ENCODE assay signal across 18 cellular contexts in the genomic region with DNA sequence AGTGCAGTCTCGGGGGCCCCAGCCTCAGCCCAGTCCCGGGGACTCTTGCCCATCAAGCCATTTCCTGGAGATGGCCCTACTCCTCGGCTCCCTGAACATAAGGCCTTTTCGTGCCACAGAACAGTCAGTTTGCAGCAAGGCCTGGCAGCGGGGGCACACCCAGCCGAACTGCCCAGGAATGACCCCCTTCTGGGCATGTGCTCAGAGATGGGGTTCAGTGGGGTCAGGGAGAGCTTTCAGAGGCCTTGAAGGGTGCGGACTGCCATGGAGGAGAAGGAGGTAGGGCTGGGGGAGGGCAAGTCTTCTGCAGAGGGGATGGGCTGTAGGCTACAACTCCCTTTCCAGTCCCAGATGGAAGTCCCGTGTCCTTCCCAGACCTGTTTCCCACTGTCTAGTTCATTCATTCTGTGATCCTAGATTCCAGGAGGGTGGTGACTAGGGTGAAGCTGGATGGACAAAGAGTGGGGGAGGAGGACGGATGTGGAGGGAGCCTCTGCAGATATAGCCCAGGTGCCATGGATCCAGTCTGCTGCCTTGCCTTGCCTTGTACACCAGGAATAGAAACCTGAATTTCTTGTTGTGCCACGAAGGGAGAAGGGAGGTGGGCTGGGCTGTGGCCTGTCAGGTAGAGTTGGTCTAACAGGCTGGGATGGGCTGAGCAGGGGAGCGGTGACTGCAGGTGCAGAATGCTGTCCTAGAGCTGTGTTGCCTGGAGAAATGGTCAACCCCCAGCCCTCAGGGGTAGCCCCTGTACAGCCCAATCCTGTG. TPM values are rescaled to one million over a fixed set of nuclear protein-coding genes. Genes with fewer than 3 reads are reported as not detected.
DNase-seq lines count a peak whose midpoint lies in the region; ATAC-seq and TF ChIP-seq lines count a peak whose summit lies in the region.
"Had no signal": no experiment of that assay in that cellular context is flagged by ENCODE, and none has a peak within 500 bp of the region (broad histone marks: within the 10 kb centered on the region; RNA-seq: fewer than 3 reads in every experiment).

No MANE protein-coding gene starts in this region.

- no peak for TF ChIP-seq POLR2A in sigmoid colon (IDR thresholded peaks at IDR 0.05)

- H3K9ac ChIP-seq in PC-3 (ENCODE audit: low read length), result no peak overlapping the region

- no peak overlapping the region for H3K27ac ChIP-seq in PC-3 (ENCODE audit: low read length)
- peak overlapping the region in 1 of 4 donors; percentile 44 for H3K27ac ChIP-seq in sigmoid colon

- no peaks in the 10 kb centered on the region for H3K36me3 ChIP-seq in PC-3 (ENCODE audit: low read depth, low read length)
- H3K36me3 ChIP-seq in sigmoid colon, result peaks cover 0 to 14% (median 0%) of the 10 kb centered on the region in 4 donors
- H3K36me3 ChIP-seq: MG63 had no signal

- CTCF ChIA-PET in PC-3 (lab: Charles Lee), result no interaction called here

- H3K9me3 Mint-ChIP-seq in activated CD4-positive, alpha-beta T cell treated with anti-CD3 and anti-CD28 coated beads, Interleukin-2, amount 10 ng/mL, durations not matched to agents 24 days and 14 days, result no peaks in the 10 kb centered on the region
- H3K9me3 Mint-ChIP-seq: activated naive CD4-positive, alpha-beta T cell treated with anti-CD3 and anti-CD28 coated beads, Interleukin-2, amount 50 U/mL, for 24 hours; brain had no signal

- H3K9me2 ChIP-seq in PC-3 (replicated peaks; ENCODE audit: low read length), result no peaks in the 10 kb centered on the region

- no peaks in the 10 kb centered on the region for H3K27me3 Mint-ChIP-seq in activated CD4-positive, alpha-beta T cell treated with anti-CD3 and anti-CD28 coated beads, Interleukin-2, amount 10 ng/mL, durations not matched to agents 24 days and 14 days
- H3K27me3 Mint-ChIP-seq: activated CD4-positive, alpha-beta T cell treated with anti-CD3 and anti-CD28 coated beads for 36 hours; activated naive CD4-positive, alpha-beta T cell treated with anti-CD3 and anti-CD28 coated beads, Interleukin-2, amount 50 U/mL, for 24 hours; brain had no signal

- no peaks in the 10 kb centered on the region for H3K79me2 ChIP-seq in PC-3 (ENCODE audit: low read length)

- intact Hi-C loops in PC-3 (cut with micrococcal nuclease) (no loop called here), left colon (cut with DNase I, micrococcal nuclease) (loop anchor here in 1 of 2 donors (2.0 kb wide), 1 partner anchor 42 kb away; no protein-coding TSS in a partner anchor), sigmoid colon (cut with DNase I) (no loop called here)
- intact Hi-C loops in activated CD4-positive, alpha-beta T cell treated with anti-CD3 and anti-CD28 coated beads, Interleukin-2, amount 10 ng/mL, durations not matched to agents 24 days and 14 days (cut with micrococcal nuclease), result no loop called here

- no peak for TF ChIP-seq CTCF in PC-3 (conservative IDR thresholded peaks at IDR 0.05; ENCODE audit: low read depth, low read length)
- TF ChIP-seq CTCF in sigmoid colon (IDR thresholded peaks at IDR 0.05), result no peak

- ATAC-seq in PC-3 (no peak), left colon (peak; percentile 40), GM21528 (IDR thresholded peaks at IDR 0.05; ENCODE audit: low FRiP score, unreplicated experiment) (no peak)
- ATAC-seq: activated CD4-positive, alpha-beta T cell treated with anti-CD3 and anti-CD28 coated beads for 36 hours had no signal

- H3K36me3 Mint-ChIP-seq in activated CD4-positive, alpha-beta T cell treated with anti-CD3 and anti-CD28 coated beads, Interleukin-2, amount 10 ng/mL, durations not matched to agents 24 days and 14 days (ENCODE audit: low read depth), result no peaks in the 10 kb centered on the region
- H3K36me3 Mint-ChIP-seq: activated naive CD4-positive, alpha-beta T cell treated with anti-CD3 and anti-CD28 coated beads, Interleukin-2, amount 50 U/mL, for 24 hours had no signal

- H3K9me3 ChIP-seq in PC-3 (ENCODE audit: low read length), result no peaks in the 10 kb centered on the region
- no peaks in the 10 kb centered on the region for H3K9me3 ChIP-seq in sigmoid colon
- H3K9me3 ChIP-seq: MG63 had no signal

- DNase-seq in DMS53 treated with DMSO at 0.1 percent for 48 hours (lab: John Stamatoyannopoulos, UW; ENCODE audit: unreplicated experiment) (peak; percentile 95), PC-3 (peak; percentile 82), left colon (peak; percentile 57 to 77), sigmoid colon (peak; percentile 54), NCI-H187 treated with DMSO at 0.1 percent for 48 hours (lab: John Stamatoyannopoulos, UW) (no peak)
- DNase-seq in activated CD4-positive, alpha-beta T cell treated with anti-CD3 and anti-CD28 coated beads, Interleukin-2, amount 10 ng/mL, durations not matched to agents 24 days and 14 days, result no peak
- DNase-seq: activated CD4-positive, alpha-beta T cell treated with anti-CD3 and anti-CD28 coated beads for 36 hours; activated T-cell treated with anti-CD3 and anti-CD28 coated beads for 4 hours; AML-193; MG63; NCI-H2081; stimulated activated naive CD4-positive, alpha-beta T cell had no signal

- no peak overlapping the region for H3K4me3 ChIP-seq in PC-3 (ENCODE audit: low read length)
- H3K4me3 ChIP-seq in sigmoid colon, result no peak overlapping the region
- H3K4me3 ChIP-seq: MG63, smooth muscle cell had no signal

- POLR2A ChIA-PET in PC-3 (lab: Charles Lee; ENCODE audit: unreplicated experiment), result no interaction called here

- no TSS peak for BruUV-seq in PC-3 (replicated peaks; lab: Mats Ljungman, UMichigan)

- no peak overlapping the region for H3K27ac Mint-ChIP-seq in activated CD4-positive, alpha-beta T cell treated with anti-CD3 and anti-CD28 coated beads, Interleukin-2, amount 10 ng/mL, durations not matched to agents 24 days and 14 days
- H3K27ac Mint-ChIP-seq: activated CD4-positive, alpha-beta T cell treated with anti-CD3 and anti-CD28 coated beads for 36 hours; activated naive CD4-positive, alpha-beta T cell treated with anti-CD3 and anti-CD28 coated beads, Interleukin-2, amount 50 U/mL, for 24 hours; brain had no signal

- H4K20me1 ChIP-seq in PC-3 (ENCODE audit: low read length), result no peaks in the 10 kb centered on the region

- H3F3A ChIP-seq in PC-3 (ENCODE audit: low read length, unreplicated experiment), result no peaks in the 10 kb centered on the region

- H3K4me1 ChIP-seq in PC-3 (ENCODE audit: insufficient read depth, low read length), result peaks cover 23% of the 10 kb centered on the region
- peaks cover 0 to 8% (median under 1%) of the 10 kb centered on the region in 4 donors for H3K4me1 ChIP-seq in sigmoid colon

- H3K4me2 ChIP-seq in PC-3 (ENCODE audit: low read length), result peak overlapping the region; percentile 1; the same call in 1 of the 2 replicates
- H3K4me2 ChIP-seq: smooth muscle cell had no signal

- H3K4me1 Mint-ChIP-seq in activated CD4-positive, alpha-beta T cell treated with anti-CD3 and anti-CD28 coated beads, Interleukin-2, amount 10 ng/mL, durations not matched to agents 24 days and 14 days, result peaks cover 5% of the 10 kb centered on the region

- H3K27me3 ChIP-seq in PC-3 (ENCODE audit: low read length), result no peaks in the 10 kb centered on the region
- H3K27me3 ChIP-seq in sigmoid colon, result no peaks in the 10 kb centered on the region
- H3K27me3 ChIP-seq: MG63 had no signal

- H3K4me3 Mint-ChIP-seq in activated CD4-positive, alpha-beta T cell treated with anti-CD3 and anti-CD28 coated beads, Interleukin-2, amount 10 ng/mL, durations not matched to agents 24 days and 14 days, result no peak overlapping the region
- H3K4me3 Mint-ChIP-seq: activated CD4-positive, alpha-beta T cell treated with anti-CD3 and anti-CD28 coated beads for 36 hours; activated naive CD4-positive, alpha-beta T cell treated with anti-CD3 and anti-CD28 coated beads, Interleukin-2, amount 50 U/mL, for 24 hours; brain had no signal

- 22 to 64% methylated on average over 11 of the region's 11 CpGs for WGBS in sigmoid colon, 2 donors

- no peak for TF ChIP-seq EP300 in sigmoid colon (IDR thresholded peaks at IDR 0.05)

- H2AFZ ChIP-seq in PC-3 (ENCODE audit: low read length), result no peak overlapping the region

RNA-seq across cellular contexts. Expression of a gene that starts 14.2 kb away (rescaled TPM):
- total RNA-seq in PC-3 (2014; rRNA removed) (not detected in 2 replicates), left colon (10 to 100 TPM in 1 of 2 donors, 1 to 10 TPM in 1; 7.1 to 11.9 TPM), sigmoid colon (1 to 10 TPM in 1 of 4 donors, not detected in 3; 1.4 TPM)
- polyA plus RNA-seq in sigmoid colon, result 1 to 10 TPM in 1 of 3 donors, not detected in 2; 4.5 TPM
- total RNA-seq in activated CD4-positive, alpha-beta T cell treated with anti-CD3 and anti-CD28 coated beads, Interleukin-2, amount 10 ng/mL, durations not matched to agents 24 days and 14 days, result not detected in 2 replicates
- total RNA-seq: activated CD4-positive, alpha-beta T cell treated with anti-CD3 and anti-CD28 coated beads for 36 hours; lower leg skin; smooth muscle cell; T-helper 2 cell treated with Interferon-gamma antibody and Interleukin-4, amounts not matched to agents 100 ng/mL and 5 ng/mL, for 36 hours had no signal
- polyA plus RNA-seq: smooth muscle cell had no signal

RNA-seq across cellular contexts. Expression of a gene that starts 21.6 kb away (rescaled TPM):
- 6.3 and 7.7 TPM in 2 replicates for total RNA-seq in PC-3 (2014; rRNA removed)
- 100 to 1,000 TPM; 219 to 339 TPM for total RNA-seq in left colon
- 10 to 100 TPM in 1 of 4 donors, 1 to 10 TPM in 3; 4.1 to 12.5 (median 6.7) TPM for total RNA-seq in sigmoid colon
- polyA plus RNA-seq in sigmoid colon, result 100 to 1,000 TPM in 1 of 3 donors, 10 to 100 TPM in 2; 89.5 to 110 (median 90.8) TPM
- total RNA-seq in activated CD4-positive, alpha-beta T cell treated with anti-CD3 and anti-CD28 coated beads, Interleukin-2, amount 10 ng/mL, durations not matched to agents 24 days and 14 days, result 0.30 TPM in 1 of 2 replicates, not detected in the other

RNA-seq across cellular contexts. Expression of a gene that starts 39.6 kb away (rescaled TPM):
- 0.66 and 1.2 TPM in 2 replicates for total RNA-seq in PC-3 (2014; rRNA removed)
- total RNA-seq in left colon, result 1 to 10 TPM; 4.8 to 5.8 TPM
- total RNA-seq in sigmoid colon, result 10 to 100 TPM in 2 of 4 donors, 1 to 10 TPM in 2; 7.7 to 12.8 (median 9.7) TPM
- polyA plus RNA-seq in sigmoid colon, result 1 to 10 TPM; 1.8 to 3.6 (median 2.1) TPM
- 0.07 TPM in 1 of 2 replicates, not detected in the other for total RNA-seq in activated CD4-positive, alpha-beta T cell treated with anti-CD3 and anti-CD28 coated beads, Interleukin-2, amount 10 ng/mL, durations not matched to agents 24 days and 14 days

RNA-seq across cellular contexts. Expression of a gene that starts 54.2 kb away (rescaled TPM):
- 0.04 TPM in 1 of 2 replicates, not detected in the other for total RNA-seq in PC-3 (2014; rRNA removed)
- 100 to 1,000 TPM; 107 to 134 TPM for total RNA-seq in left colon
- total RNA-seq in sigmoid colon, result not detected
- polyA plus RNA-seq in sigmoid colon, result 10 to 100 TPM; 14.4 to 29.7 (median 19.0) TPM
- not detected in 2 replicates for total RNA-seq in activated CD4-positive, alpha-beta T cell treated with anti-CD3 and anti-CD28 coated beads, Interleukin-2, amount 10 ng/mL, durations not matched to agents 24 days and 14 days
- total RNA-seq: activated CD4-positive, alpha-beta T cell treated with anti-CD3 and anti-CD28 coated beads for 36 hours; T-helper 2 cell treated with Interferon-gamma antibody and Interleukin-4, amounts not matched to agents 100 ng/mL and 5 ng/mL, for 36 hours had no signal

Comparison
In these comparisons a context has a peak if more than half of its experiments do, and no peak if none do; other contexts are left out.
1. DNase-seq: peak in DMS53 treated with DMSO at 0.1 percent for 48 hours (single experiment), PC-3 (single experiment), left colon (2 of 2) and sigmoid colon (single experiment); none in NCI-H187 treated with DMSO at 0.1 percent for 48 hours (single experiment) and activated CD4-positive, alpha-beta T cell treated with anti-CD3 and anti-CD28 coated beads, Interleukin-2, amount 10 ng/mL, durations not matched to agents 24 days and 14 days (single experiment).
2. RNA of a gene that starts 21.6 kb away (total RNA-seq): 219 to 339 TPM in left colon; 4.1 to 12.5 TPM in sigmoid colon, 6.3 to 7.7 TPM in PC-3 and 0.30 TPM in activated CD4-positive, alpha-beta T cell treated with anti-CD3 and anti-CD28 coated beads, Interleukin-2, amount 10 ng/mL, durations not matched to agents 24 days and 14 days; every median in the first group is over 10 times any median in the second.